Comparison of ENCODE assay signal across 8 cellular contexts in genomic region chr5:172772112-172772906, GRCh38. TPM values are rescaled to one million over a fixed set of nuclear protein-coding genes. Genes with fewer than 3 reads are reported as not detected.
DNase-seq lines count a peak whose midpoint lies in the region; ATAC-seq and TF ChIP-seq lines count a peak whose summit lies in the region.

No MANE protein-coding gene starts in this region.

- H3K9me3 ChIP-seq in ES-I3 (ENCODE audit: control insufficient read depth, insufficient read depth, low read length): no peaks in the 10 kb centered on the region; the same call in 1 of the 2 replicates
- no peaks in the 10 kb centered on the region for H3K9me3 ChIP-seq in HEK293 (ENCODE audit: control insufficient read depth, insufficient read depth, low read depth, low read length)
- H3K9me3 ChIP-seq in body of pancreas: no peaks in the 10 kb centered on the region
- H3K9me3 ChIP-seq in iPS-18c (ENCODE audit: control insufficient read depth, insufficient read depth, low read length): peaks cover 2% of the 10 kb centered on the region
- H3K9me3 ChIP-seq in skeletal muscle tissue (ENCODE audit: control insufficient read depth in 3 of 3, low read length in 3 of 3): no peaks in the 10 kb centered on the region

- H3K4me1 ChIP-seq in ES-I3 (ENCODE audit: insufficient read depth, low read length): no peaks in the 10 kb centered on the region; the same call in 1 of the 2 replicates
- peaks cover 8% of the 10 kb centered on the region; the same call in 1 of the 2 replicates for H3K4me1 ChIP-seq in HEK293 (ENCODE audit: control insufficient read depth, insufficient read depth, low read length)
- peaks cover 56% of the 10 kb centered on the region for H3K4me1 ChIP-seq in body of pancreas
- peaks cover 36 to 58% (median 40%) of the 10 kb centered on the region in 3 donors for H3K4me1 ChIP-seq in skeletal muscle tissue (ENCODE audit: control insufficient read depth in 3 of 3, insufficient read depth in 3 of 3, low read length in 3 of 3)

- DNase-seq in NCI-H1417 (lab: John Stamatoyannopoulos, UW): peak; percentile 60 to 85 (median 72)
- peak; percentile 91 for DNase-seq in UCSD-AML1 (lab: John Stamatoyannopoulos, UW; ENCODE audit: unreplicated experiment)
- DNase-seq in body of pancreas: peak; percentile 82 to 94 (median 89)

- 0 out of 2 replicates have a peak, but pooled peaks cover 3% of the 10 kb centered on the region for H3K36me3 ChIP-seq in ES-I3 (ENCODE audit: insufficient read depth, low read length)
- H3K36me3 ChIP-seq in HEK293 (ENCODE audit: control insufficient read depth in 2 of 2, insufficient read depth in 1 of 2, low read length in 2 of 2): peaks cover 0 to 29% of the 10 kb centered on the region in 2 experiments; a peak in 1 of 3 replicates
- no peaks in the 10 kb centered on the region for H3K36me3 ChIP-seq in body of pancreas (replicated peaks in 1 of 2; ENCODE audit: insufficient read depth in 1 of 2, low read depth in 2 of 2)
- peaks cover 24 to 32% (median 25%) of the 10 kb centered on the region in 3 donors for H3K36me3 ChIP-seq in skeletal muscle tissue (ENCODE audit: control insufficient read depth in 3 of 3, insufficient read depth in 3 of 3, low read length in 3 of 3)

- no peaks in the 10 kb centered on the region for H3K27me3 ChIP-seq in body of pancreas
- H3K27me3 ChIP-seq in skeletal muscle tissue (ENCODE audit: control insufficient read depth in 3 of 3, insufficient read depth in 3 of 3, low read length in 3 of 3): no peaks in the 10 kb centered on the region

- CTCF ChIA-PET in HEK293 (lab: Yijun Ruan, JAX): interaction anchor here (0.5 to 4.8 kb wide), 27 partner anchors 8 to 161 kb away, joined by 3 to 45 read pairs (median 4); no protein-coding TSS in a partner anchor

- peak; percentile 22 for ATAC-seq in body of pancreas
- no peak for ATAC-seq in GM18861 (IDR thresholded peaks at IDR 0.05; ENCODE audit: unreplicated experiment)

- 9 to 41% methylated on average over 16 to 50 of the region's 50 CpGs for whole genome bisulfite sequencing in body of pancreas, 2 donors

- TF ChIP-seq CTCF in HEK293 (tag by site-specific recombination; IDR thresholded peaks at IDR 0.05) (peak; percentile 79; the same call in 1 of the 2 replicates), body of pancreas (IDR thresholded peaks at IDR 0.05) (peak in 6 of 7 experiments; percentile 71 to 84 (median 78))

- H3K27ac ChIP-seq in HEK293 (ENCODE audit: extremely low read depth, low read depth, low read length): peak overlapping the region; percentile 86; the same call in 1 of the 2 replicates
- H3K27ac ChIP-seq in body of pancreas: peak overlapping the region; percentile 94 to 99 (median 98)
- peak overlapping the region; percentile 100 for H3K27ac ChIP-seq in skeletal muscle tissue (ENCODE audit: low read depth, low read length)

- intact Hi-C loops in body of pancreas (cut with DNase I): no loop called here

- TF ChIP-seq POLR2A in body of pancreas (IDR thresholded peaks at IDR 0.05): peak in 2 of 3 donors; percentile 46 to 62

- POLR2A ChIA-PET in HEK293 (lab: Yijun Ruan, JAX): interaction anchor here (0.5 to 7.5 kb wide), 29 partner anchors 12 to 556 kb away, joined by 3 to 89 read pairs (median 7); partner anchors contain the start of genes ERGIC1 and STC2

- H3K4me3 ChIP-seq in HEK293 (ENCODE audit: low read depth, low read length) (peak overlapping the region; percentile 41), body of pancreas (no peak overlapping the region), iPS-18c (ENCODE audit: insufficient read depth, low read depth, low read length) (peak overlapping the region; percentile 71), skeletal muscle tissue (ENCODE audit: low read length in 3 of 3) (peak overlapping the region; percentile 73 to 83 (median 74))

- H3K9ac ChIP-seq in ES-I3 (ENCODE audit: low read depth, low read length) (peak overlapping the region; percentile 57), skeletal muscle tissue (ENCODE audit: low read depth in 1 of 3, low read length in 3 of 3) (peak overlapping the region; percentile 95 to 96 (median 96))

TF ChIP-seq in HEK293, 187 proteins besides CTCF, POLR2A, EP300 and RAD21 (continues in another document):
- TF ChIP-seq ZNF423 (tag by site-specific recombination; IDR thresholded peaks at IDR 0.05) (peak; percentile 98), WT1 (tag by site-specific recombination; IDR thresholded peaks at IDR 0.05) (peak; percentile 93), ZNF623 (tag by site-specific recombination; IDR thresholded peaks at IDR 0.05) (no peak), PRDM1 (tag by site-specific recombination; IDR thresholded peaks at IDR 0.05) (no peak), SP2 (tag by site-specific recombination; IDR thresholded peaks at IDR 0.05) (peak; percentile 72), TSHZ1 (tag by site-specific recombination; IDR thresholded peaks at IDR 0.05; ENCODE audit: borderline replicate concordance) (peak; percentile 87; the same call in 1 of the 2 replicates), ZNF529 (tag by site-specific recombination; IDR thresholded peaks at IDR 0.05; ENCODE audit: insufficient replicate concordance) (no peak), PRDM2 (tag by site-specific recombination; IDR thresholded peaks at IDR 0.05; ENCODE audit: borderline replicate concordance) (no peak), GLIS1 (tag by site-specific recombination; IDR thresholded peaks at IDR 0.05) (peak; percentile 100), EGR2 (tag by site-specific recombination; IDR thresholded peaks at IDR 0.05; ENCODE audit: low read depth) (no peak), ZNF658 (tag by site-specific recombination; IDR thresholded peaks at IDR 0.05) (no peak)

RNA-seq across cellular contexts. Expression of gene DUSP1, which starts 1.3 kb away (rescaled TPM):
- 100 to 1,000 TPM; 248 to 808 TPM for total RNA-seq in body of pancreas
- total RNA-seq in skeletal muscle tissue: 67.3 TPM

Comparison
In these comparisons a context has a peak if more than half of its experiments do, and no peak if none do; other contexts are left out.
1. H3K4me3 ChIP-seq: peak in HEK293 (single experiment), iPS-18c (single experiment) and skeletal muscle tissue (3 of 3); none in body of pancreas (0 of 2).
2. Peak in every context shown above with its lines, with median percentiles within 50 percentile points of each other: H3K27ac ChIP-seq and DNase-seq.